Comparison of ENCODE assay signal across 1 cellular context in the genomic region with DNA sequence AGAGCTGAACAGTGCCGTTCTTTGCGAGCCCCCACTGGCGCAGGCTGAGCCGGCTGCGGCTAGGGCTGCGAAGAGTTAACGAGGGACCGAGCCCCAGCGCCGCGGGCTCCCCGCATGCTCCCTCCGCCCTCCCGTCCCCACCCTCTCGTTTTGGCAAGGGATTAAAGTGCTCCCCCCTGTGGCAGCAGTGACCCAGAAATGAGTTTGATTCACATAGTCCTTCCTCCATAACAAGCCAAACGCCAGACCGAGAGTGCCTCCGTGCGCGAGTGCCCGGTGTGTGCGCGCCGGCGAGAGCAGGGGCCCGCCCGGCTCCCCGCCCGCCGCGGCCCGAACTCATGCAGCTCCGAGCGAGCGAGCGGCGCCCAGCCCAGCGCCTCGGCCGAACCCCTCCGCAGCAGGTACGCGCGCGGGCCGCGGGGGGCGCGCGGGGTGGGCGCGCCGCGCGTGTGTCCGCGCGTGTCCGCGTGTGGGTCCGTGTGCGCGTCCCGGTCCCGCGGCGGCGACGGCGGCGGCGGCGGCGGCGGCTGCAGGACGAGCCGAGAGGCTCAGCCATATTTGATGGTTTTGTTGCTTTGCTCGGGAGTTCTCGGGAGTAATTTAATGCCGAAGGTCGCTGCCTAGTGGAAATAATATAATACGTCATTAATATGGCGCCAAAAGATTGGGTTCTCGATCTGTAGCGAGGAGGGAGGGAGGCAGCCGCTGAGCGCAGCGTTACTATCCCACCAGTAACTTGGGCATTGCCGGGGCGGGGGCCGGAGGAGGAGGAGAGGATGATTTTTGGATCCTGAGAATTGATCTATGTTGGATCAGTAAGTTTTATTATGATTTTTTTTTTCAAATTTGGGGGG.
A peak's percentile ranks its signal among the peaks of the same experiment; 100 is the strongest.
TF ChIP-seq lines count a peak whose summit lies in the region.

A gene (plus strand): TSS at position 224 of the 854 bp plus-strand sequence. CDS start 22,059 bp downstream, outside the sequence.

TF ChIP-seq in HepG2, 621 proteins besides CTCF, POLR2A, EP300 and RAD21 (continued from another document and continues in another):
- TF ChIP-seq, protein P1, sequence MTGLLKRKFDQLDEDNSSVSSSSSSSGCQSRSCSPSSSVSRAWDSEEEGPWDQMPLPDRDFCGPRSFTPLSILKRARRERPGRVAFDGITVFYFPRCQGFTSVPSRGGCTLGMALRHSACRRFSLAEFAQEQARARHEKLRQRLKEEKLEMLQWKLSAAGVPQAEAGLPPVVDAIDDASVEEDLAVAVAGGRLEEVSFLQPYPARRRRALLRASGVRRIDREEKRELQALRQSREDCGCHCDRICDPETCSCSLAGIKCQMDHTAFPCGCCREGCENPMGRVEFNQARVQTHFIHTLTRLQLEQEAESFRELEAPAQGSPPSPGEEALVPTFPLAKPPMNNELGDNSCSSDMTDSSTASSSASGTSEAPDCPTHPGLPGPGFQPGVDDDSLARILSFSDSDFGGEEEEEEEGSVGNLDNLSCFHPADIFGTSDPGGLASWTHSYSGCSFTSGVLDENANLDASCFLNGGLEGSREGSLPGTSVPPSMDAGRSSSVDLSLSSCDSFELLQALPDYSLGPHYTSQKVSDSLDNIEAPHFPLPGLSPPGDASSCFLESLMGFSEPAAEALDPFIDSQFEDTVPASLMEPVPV (CRISPR knock-in tag; IDR thresholded peaks at IDR 0.05), result 0 out of 2 replicates have a peak, but pooled peaks have one; percentile 30
- 0 out of 2 replicates have a peak, but pooled peaks have one; percentile 18 for TF ChIP-seq NR2C2 (CRISPR knock-in tag; IDR thresholded peaks at IDR 0.05; ENCODE audit: borderline replicate concordance)
- peak; percentile 68; the same call in 1 of the 2 replicates for TF ChIP-seq ZNF354B (CRISPR knock-in tag; IDR thresholded peaks at IDR 0.05)
- peak; percentile 39; the same call in 1 of the 2 replicates for TF ChIP-seq ZNF136 (CRISPR knock-in tag; IDR thresholded peaks at IDR 0.05; ENCODE audit: low read depth)
- TF ChIP-seq ISL2 (CRISPR knock-in tag; IDR thresholded peaks at IDR 0.05), result no peak
- no peak for TF ChIP-seq ZFP36 (IDR thresholded peaks at IDR 0.05; ENCODE audit: borderline replicate concordance, low read depth, low read length, partially characterized antibody)
- TF ChIP-seq, protein P2, sequence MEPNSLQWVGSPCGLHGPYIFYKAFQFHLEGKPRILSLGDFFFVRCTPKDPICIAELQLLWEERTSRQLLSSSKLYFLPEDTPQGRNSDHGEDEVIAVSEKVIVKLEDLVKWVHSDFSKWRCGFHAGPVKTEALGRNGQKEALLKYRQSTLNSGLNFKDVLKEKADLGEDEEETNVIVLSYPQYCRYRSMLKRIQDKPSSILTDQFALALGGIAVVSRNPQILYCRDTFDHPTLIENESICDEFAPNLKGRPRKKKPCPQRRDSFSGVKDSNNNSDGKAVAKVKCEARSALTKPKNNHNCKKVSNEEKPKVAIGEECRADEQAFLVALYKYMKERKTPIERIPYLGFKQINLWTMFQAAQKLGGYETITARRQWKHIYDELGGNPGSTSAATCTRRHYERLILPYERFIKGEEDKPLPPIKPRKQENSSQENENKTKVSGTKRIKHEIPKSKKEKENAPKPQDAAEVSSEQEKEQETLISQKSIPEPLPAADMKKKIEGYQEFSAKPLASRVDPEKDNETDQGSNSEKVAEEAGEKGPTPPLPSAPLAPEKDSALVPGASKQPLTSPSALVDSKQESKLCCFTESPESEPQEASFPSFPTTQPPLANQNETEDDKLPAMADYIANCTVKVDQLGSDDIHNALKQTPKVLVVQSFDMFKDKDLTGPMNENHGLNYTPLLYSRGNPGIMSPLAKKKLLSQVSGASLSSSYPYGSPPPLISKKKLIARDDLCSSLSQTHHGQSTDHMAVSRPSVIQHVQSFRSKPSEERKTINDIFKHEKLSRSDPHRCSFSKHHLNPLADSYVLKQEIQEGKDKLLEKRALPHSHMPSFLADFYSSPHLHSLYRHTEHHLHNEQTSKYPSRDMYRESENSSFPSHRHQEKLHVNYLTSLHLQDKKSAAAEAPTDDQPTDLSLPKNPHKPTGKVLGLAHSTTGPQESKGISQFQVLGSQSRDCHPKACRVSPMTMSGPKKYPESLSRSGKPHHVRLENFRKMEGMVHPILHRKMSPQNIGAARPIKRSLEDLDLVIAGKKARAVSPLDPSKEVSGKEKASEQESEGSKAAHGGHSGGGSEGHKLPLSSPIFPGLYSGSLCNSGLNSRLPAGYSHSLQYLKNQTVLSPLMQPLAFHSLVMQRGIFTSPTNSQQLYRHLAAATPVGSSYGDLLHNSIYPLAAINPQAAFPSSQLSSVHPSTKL (CRISPR knock-in tag; IDR thresholded peaks at IDR 0.05), result peak; percentile 45
- peak; percentile 61 for TF ChIP-seq THAP11 (CRISPR knock-in tag; IDR thresholded peaks at IDR 0.05)
- no peak for TF ChIP-seq MTA1 (CRISPR knock-in tag; IDR thresholded peaks at IDR 0.05; ENCODE audit: borderline replicate concordance)
- TF ChIP-seq, protein P3, sequence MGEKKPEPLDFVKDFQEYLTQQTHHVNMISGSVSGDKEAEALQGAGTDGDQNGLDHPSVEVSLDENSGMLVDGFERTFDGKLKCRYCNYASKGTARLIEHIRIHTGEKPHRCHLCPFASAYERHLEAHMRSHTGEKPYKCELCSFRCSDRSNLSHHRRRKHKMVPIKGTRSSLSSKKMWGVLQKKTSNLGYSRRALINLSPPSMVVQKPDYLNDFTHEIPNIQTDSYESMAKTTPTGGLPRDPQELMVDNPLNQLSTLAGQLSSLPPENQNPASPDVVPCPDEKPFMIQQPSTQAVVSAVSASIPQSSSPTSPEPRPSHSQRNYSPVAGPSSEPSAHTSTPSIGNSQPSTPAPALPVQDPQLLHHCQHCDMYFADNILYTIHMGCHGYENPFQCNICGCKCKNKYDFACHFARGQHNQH (CRISPR knock-in tag; IDR thresholded peaks at IDR 0.05), result no peak; the same call in 1 of the 2 replicates
- no peak for TF ChIP-seq ZNF33A (CRISPR knock-in tag; IDR thresholded peaks at IDR 0.05; ENCODE audit: borderline replicate concordance)
- TF ChIP-seq ZNF607 (CRISPR knock-in tag; IDR thresholded peaks at IDR 0.05; ENCODE audit: borderline replicate concordance), result no peak
- TF ChIP-seq, protein P4, sequence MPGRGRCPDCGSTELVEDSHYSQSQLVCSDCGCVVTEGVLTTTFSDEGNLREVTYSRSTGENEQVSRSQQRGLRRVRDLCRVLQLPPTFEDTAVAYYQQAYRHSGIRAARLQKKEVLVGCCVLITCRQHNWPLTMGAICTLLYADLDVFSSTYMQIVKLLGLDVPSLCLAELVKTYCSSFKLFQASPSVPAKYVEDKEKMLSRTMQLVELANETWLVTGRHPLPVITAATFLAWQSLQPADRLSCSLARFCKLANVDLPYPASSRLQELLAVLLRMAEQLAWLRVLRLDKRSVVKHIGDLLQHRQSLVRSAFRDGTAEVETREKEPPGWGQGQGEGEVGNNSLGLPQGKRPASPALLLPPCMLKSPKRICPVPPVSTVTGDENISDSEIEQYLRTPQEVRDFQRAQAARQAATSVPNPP (CRISPR knock-in tag; IDR thresholded peaks at IDR 0.05), result 0 out of 2 replicates have a peak, but pooled peaks have one; percentile 57
- no peak for TF ChIP-seq CHD4 (IDR thresholded peaks at IDR 0.05; ENCODE audit: borderline replicate concordance, low read length)
- TF ChIP-seq, protein P5, sequence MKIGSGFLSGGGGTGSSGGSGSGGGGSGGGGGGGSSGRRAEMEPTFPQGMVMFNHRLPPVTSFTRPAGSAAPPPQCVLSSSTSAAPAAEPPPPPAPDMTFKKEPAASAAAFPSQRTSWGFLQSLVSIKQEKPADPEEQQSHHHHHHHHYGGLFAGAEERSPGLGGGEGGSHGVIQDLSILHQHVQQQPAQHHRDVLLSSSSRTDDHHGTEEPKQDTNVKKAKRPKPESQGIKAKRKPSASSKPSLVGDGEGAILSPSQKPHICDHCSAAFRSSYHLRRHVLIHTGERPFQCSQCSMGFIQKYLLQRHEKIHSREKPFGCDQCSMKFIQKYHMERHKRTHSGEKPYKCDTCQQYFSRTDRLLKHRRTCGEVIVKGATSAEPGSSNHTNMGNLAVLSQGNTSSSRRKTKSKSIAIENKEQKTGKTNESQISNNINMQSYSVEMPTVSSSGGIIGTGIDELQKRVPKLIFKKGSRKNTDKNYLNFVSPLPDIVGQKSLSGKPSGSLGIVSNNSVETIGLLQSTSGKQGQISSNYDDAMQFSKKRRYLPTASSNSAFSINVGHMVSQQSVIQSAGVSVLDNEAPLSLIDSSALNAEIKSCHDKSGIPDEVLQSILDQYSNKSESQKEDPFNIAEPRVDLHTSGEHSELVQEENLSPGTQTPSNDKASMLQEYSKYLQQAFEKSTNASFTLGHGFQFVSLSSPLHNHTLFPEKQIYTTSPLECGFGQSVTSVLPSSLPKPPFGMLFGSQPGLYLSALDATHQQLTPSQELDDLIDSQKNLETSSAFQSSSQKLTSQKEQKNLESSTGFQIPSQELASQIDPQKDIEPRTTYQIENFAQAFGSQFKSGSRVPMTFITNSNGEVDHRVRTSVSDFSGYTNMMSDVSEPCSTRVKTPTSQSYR (CRISPR knock-in tag; IDR thresholded peaks at IDR 0.05; ENCODE audit: borderline replicate concordance), result 0 out of 2 replicates have a peak, but pooled peaks have one; percentile 15
- peak; percentile 53; the same call in 1 of the 2 replicates for TF ChIP-seq ZNF331 (CRISPR knock-in tag; IDR thresholded peaks at IDR 0.05)
- TF ChIP-seq ZNF564 (CRISPR knock-in tag; IDR thresholded peaks at IDR 0.05), result 0 out of 2 replicates have a peak, but pooled peaks have one; percentile 33
- TF ChIP-seq ZNF441 (CRISPR knock-in tag; IDR thresholded peaks at IDR 0.05; ENCODE audit: borderline replicate concordance), result peak; percentile 41; the same call in 1 of the 2 replicates
- no peak for TF ChIP-seq CEBPG (CRISPR knock-in tag; IDR thresholded peaks at IDR 0.05)
- TF ChIP-seq SRF (IDR thresholded peaks at IDR 0.05; ENCODE audit: low read depth, low read length), result peak; percentile 67; the same call in 1 of the 2 replicates
- TF ChIP-seq KLF16 (CRISPR knock-in tag; IDR thresholded peaks at IDR 0.05), result peak in 1 of 2 experiments; percentile 66; a peak in 2 of 4 replicates
- TF ChIP-seq, protein P6, sequence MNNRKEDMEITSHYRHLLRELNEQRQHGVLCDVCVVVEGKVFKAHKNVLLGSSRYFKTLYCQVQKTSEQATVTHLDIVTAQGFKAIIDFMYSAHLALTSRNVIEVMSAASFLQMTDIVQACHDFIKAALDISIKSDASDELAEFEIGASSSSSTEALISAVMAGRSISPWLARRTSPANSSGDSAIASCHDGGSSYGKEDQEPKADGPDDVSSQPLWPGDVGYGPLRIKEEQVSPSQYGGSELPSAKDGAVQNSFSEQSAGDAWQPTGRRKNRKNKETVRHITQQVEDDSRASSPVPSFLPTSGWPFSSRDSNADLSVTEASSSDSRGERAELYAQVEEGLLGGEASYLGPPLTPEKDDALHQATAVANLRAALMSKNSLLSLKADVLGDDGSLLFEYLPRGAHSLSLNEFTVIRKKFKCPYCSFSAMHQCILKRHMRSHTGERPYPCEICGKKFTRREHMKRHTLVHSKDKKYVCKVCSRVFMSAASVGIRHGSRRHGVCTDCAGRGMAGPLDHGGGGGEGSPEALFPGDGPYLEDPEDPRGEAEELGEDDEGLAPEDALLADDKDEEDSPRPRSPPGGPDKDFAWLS (CRISPR knock-in tag; IDR thresholded peaks at IDR 0.05; ENCODE audit: borderline replicate concordance), result no peak
- TF ChIP-seq ZMAT3 (CRISPR knock-in tag; conservative IDR thresholded peaks at IDR 0.05), result 0 out of 2 replicates have a peak, but pooled peaks have one; percentile 65
- 0 out of 2 replicates have a peak, but pooled peaks have one; percentile 44 for TF ChIP-seq SRY (CRISPR knock-in tag; IDR thresholded peaks at IDR 0.05)
- peak; percentile 20; the same call in 1 of the 2 replicates for TF ChIP-seq BCL6 (CRISPR knock-in tag; IDR thresholded peaks at IDR 0.05)
- TF ChIP-seq, protein P7, sequence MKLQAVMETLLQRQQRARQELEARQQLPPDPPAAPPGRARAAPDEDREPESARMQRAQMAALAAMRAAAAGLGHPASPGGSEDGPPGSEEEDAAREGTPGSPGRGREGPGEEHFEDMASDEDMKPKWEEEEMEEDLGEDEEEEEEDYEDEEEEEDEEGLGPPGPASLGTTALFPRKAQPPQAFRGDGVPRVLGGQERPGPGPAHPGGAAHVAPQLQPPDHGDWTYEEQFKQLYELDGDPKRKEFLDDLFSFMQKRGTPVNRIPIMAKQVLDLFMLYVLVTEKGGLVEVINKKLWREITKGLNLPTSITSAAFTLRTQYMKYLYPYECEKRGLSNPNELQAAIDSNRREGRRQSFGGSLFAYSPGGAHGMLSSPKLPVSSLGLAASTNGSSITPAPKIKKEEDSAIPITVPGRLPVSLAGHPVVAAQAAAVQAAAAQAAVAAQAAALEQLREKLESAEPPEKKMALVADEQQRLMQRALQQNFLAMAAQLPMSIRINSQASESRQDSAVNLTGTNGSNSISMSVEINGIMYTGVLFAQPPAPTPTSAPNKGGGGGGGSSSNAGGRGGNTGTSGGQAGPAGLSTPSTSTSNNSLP (IDR thresholded peaks at IDR 0.05; ENCODE audit: low read depth, low read length), result peak; percentile 95
- TF ChIP-seq SATB2 (CRISPR knock-in tag; IDR thresholded peaks at IDR 0.05), result no peak
- no peak for TF ChIP-seq PCBP1 (IDR thresholded peaks at IDR 0.05; ENCODE audit: borderline replicate concordance, low read depth, low read length)
- TF ChIP-seq, protein P8, sequence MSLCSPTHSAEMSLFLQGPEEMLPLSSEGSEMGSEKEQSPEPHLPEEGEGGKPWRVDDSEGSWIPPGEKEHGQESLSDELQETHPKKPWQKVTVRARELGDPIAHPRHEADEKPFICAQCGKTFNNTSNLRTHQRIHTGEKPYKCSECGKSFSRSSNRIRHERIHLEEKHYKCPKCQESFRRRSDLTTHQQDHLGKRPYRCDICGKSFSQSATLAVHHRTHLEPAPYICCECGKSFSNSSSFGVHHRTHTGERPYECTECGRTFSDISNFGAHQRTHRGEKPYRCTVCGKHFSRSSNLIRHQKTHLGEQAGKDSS (CRISPR knock-in tag; IDR thresholded peaks at IDR 0.05; ENCODE audit: borderline replicate concordance, low read depth), result peak; percentile 70; the same call in 1 of the 2 replicates
- TF ChIP-seq PRPF4 (IDR thresholded peaks at IDR 0.05; ENCODE audit: low read depth, low read length, poor library complexity, severe bottlenecking), result no peak
- TF ChIP-seq PHF21A (CRISPR knock-in tag; IDR thresholded peaks at IDR 0.05), result 0 out of 2 replicates have a peak, but pooled peaks have one; percentile 20
- peak; percentile 74; the same call in 1 of the 2 replicates for TF ChIP-seq TOPORS (CRISPR knock-in tag; IDR thresholded peaks at IDR 0.05)
- TF ChIP-seq, protein P9, sequence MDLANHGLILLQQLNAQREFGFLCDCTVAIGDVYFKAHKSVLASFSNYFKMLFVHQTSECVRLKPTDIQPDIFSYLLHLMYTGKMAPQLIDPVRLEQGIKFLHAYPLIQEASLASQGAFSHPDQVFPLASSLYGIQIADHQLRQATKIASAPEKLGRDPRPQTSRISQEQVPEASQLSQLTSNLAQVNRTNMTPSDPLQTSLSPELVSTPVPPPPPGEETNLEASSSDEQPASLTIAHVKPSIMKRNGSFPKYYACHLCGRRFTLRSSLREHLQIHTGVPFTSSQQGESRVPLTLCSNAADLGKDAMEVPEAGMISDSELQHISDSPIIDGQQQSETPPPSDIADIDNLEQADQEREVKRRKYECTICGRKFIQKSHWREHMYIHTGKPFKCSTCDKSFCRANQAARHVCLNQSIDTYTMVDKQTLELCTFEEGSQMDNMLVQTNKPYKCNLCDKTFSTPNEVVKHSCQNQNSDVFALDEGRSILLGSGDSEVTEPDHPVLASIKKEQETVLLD (CRISPR knock-in tag; IDR thresholded peaks at IDR 0.05; ENCODE audit: low read depth), result peak; percentile 83
- TF ChIP-seq FOSL2 (CRISPR knock-in tag; IDR thresholded peaks at IDR 0.05), result 0 out of 2 replicates have a peak, but pooled peaks have one; percentile 17
- TF ChIP-seq ZNF816 (CRISPR knock-in tag; IDR thresholded peaks at IDR 0.05; ENCODE audit: borderline replicate concordance), result no peak
- TF ChIP-seq TSC22D2 (CRISPR knock-in tag; IDR thresholded peaks at IDR 0.05; ENCODE audit: borderline replicate concordance), result no peak
- TF ChIP-seq GABPB1 (CRISPR knock-in tag; IDR thresholded peaks at IDR 0.05), result peak; percentile 36
- no peak; the same call in 1 of the 2 replicates for TF ChIP-seq ZNF33B (CRISPR knock-in tag; IDR thresholded peaks at IDR 0.05)
- peak; percentile 32; the same call in 1 of the 2 replicates for TF ChIP-seq HOXA3 (CRISPR knock-in tag; IDR thresholded peaks at IDR 0.05)
